1 cellular context compared by ENCODE assay signal in genomic region chr5:25754895-25755294, GRCh38.
A peak's percentile ranks its signal among the peaks of the same experiment; 100 is the strongest.
TF ChIP-seq lines count a peak whose summit lies in the region.

No MANE protein-coding gene starts in this region.

TF ChIP-seq in HepG2, 621 proteins besides CTCF, POLR2A, EP300 and RAD21 (continued from another document):
- TF ChIP-seq CEBPZ (IDR thresholded peaks at IDR 0.05; ENCODE audit: low read length), result peak; percentile 27; the same call in 1 of the 2 replicates
- TF ChIP-seq ZNF724P (CRISPR knock-in tag; IDR thresholded peaks at IDR 0.05; ENCODE audit: borderline replicate concordance), result peak; percentile 60; the same call in 1 of the 2 replicates
- TF ChIP-seq ZNF7 (CRISPR knock-in tag; IDR thresholded peaks at IDR 0.05), result peak; percentile 36; the same call in 1 of the 2 replicates
